9 cellular contexts compared by ENCODE assay signal in genomic region chr11:102110761-102111010, GRCh38. TPM values are rescaled to one million over a fixed set of nuclear protein-coding genes. Genes with fewer than 3 reads are reported as not detected.
DNase-seq lines count a peak whose midpoint lies in the region; ATAC-seq, FAIRE-seq and TF ChIP-seq lines count a peak whose summit lies in the region.
"Had no signal": no experiment of that assay in that cellular context is flagged by ENCODE, and none has a peak within 500 bp of the region (broad histone marks: within the 10 kb centered on the region; RNA-seq: fewer than 3 reads in every experiment).

No MANE protein-coding gene starts in this region.

- H3K4me1 ChIP-seq in endothelial cell of umbilical vein (ENCODE audit: control insufficient read depth, extremely low read depth, insufficient read depth, low read length): peaks cover 11% of the 10 kb centered on the region

- intact Hi-C loops in activated CD8-positive, alpha-beta T cell treated with anti-CD3 and anti-CD28 coated beads for 36 hours (cut with micrococcal nuclease): no loop called here
- intact Hi-C loops in endothelial cell of umbilical vein (cut with micrococcal nuclease): loop anchor here (1.0 to 10.0 kb wide), 6 partner anchors 100 to 684 kb away; partner anchors contain the start of genes CEP126 and MMP1

- no peak for DNase-seq in activated CD8-positive, alpha-beta T cell treated with anti-CD3 and anti-CD28 coated beads for 36 hours
- DNase-seq in activated CD8-positive, alpha-beta T cell treated with anti-CD3 and anti-CD28 coated beads, Interleukin-2, amount 10 ng/mL, durations not matched to agents 7 days and 5 days: no peak
- DNase-seq in endothelial cell of umbilical vein (ENCODE audit: low read depth, low spot score): no peak
- no peak for DNase-seq in omental fat pad (ENCODE audit: low spot score)
- no peak for DNase-seq in NCI-H748 (lab: John Stamatoyannopoulos, UW; ENCODE audit: unreplicated experiment)
- no peak for DNase-seq in NK-92 treated with Interleukin-12 subunit alpha and Interleukin-12 subunit beta, amount 100 ng/mL, for 24 hours (lab: John Stamatoyannopoulos, UW)
- no peak for DNase-seq in superior temporal gyrus (ENCODE audit: extremely low spot score)

- no peaks in the 10 kb centered on the region for H3K36me3 Mint-ChIP-seq in activated CD8-positive, alpha-beta T cell treated with anti-CD3 and anti-CD28 coated beads for 36 hours (ENCODE audit: low read depth)
- H3K36me3 Mint-ChIP-seq in activated CD8-positive, alpha-beta T cell treated with anti-CD3 and anti-CD28 coated beads, Interleukin-2, amount 10 ng/mL, durations not matched to agents 7 days and 5 days (ENCODE audit: low read depth): no peaks in the 10 kb centered on the region

- H3K4me3 ChIP-seq in endothelial cell of umbilical vein (replicated peaks in 1 of 3; ENCODE audit: insufficient read depth in 1 of 3, low read depth in 1 of 3, low read length in 3 of 3): peak overlapping the region; percentile 53 to 99 (median 69)

- H4K20me1 ChIP-seq in endothelial cell of umbilical vein (replicated peaks; ENCODE audit: control insufficient read depth, extremely low read depth, insufficient read depth, low read length): peaks cover 17% of the 10 kb centered on the region

- POLR2A ChIA-PET in activated CD8-positive, alpha-beta T cell treated with anti-CD3 and anti-CD28 coated beads for 36 hours (lab: Charles Lee): no interaction called here
- POLR2A ChIA-PET in activated CD8-positive, alpha-beta T cell treated with anti-CD3 and anti-CD28 coated beads, Interleukin-2, amount 10 ng/mL, durations not matched to agents 7 days and 5 days (lab: Charles Lee): no interaction called here
- POLR2A ChIA-PET in endothelial cell of umbilical vein (lab: Charles Lee): interaction anchor here (0.7 kb wide), 1 partner anchor 776 kb away, joined by 3 read pairs; no protein-coding TSS in a partner anchor

- no peak overlapping the region for H3K27ac Mint-ChIP-seq in activated CD8-positive, alpha-beta T cell treated with anti-CD3 and anti-CD28 coated beads for 36 hours
- no peak overlapping the region for H3K27ac Mint-ChIP-seq in activated CD8-positive, alpha-beta T cell treated with anti-CD3 and anti-CD28 coated beads, Interleukin-2, amount 10 ng/mL, durations not matched to agents 7 days and 5 days
- H3K27ac Mint-ChIP-seq: CD4-positive, alpha-beta T cell had no signal

- TF ChIP-seq POLR2A in endothelial cell of umbilical vein (IDR thresholded peaks at IDR 0.05; ENCODE audit: low read depth, low read length): no peak

- peaks cover 5 to 22% of the 10 kb centered on the region in 2 experiments for H3K27me3 ChIP-seq in endothelial cell of umbilical vein (ENCODE audit: control insufficient read depth in 2 of 2, insufficient read depth in 2 of 2, low read length in 2 of 2)

- H3K79me2 ChIP-seq in endothelial cell of umbilical vein (ENCODE audit: control insufficient read depth, insufficient read depth, low read length): peaks cover 6% of the 10 kb centered on the region

- H3K9me1 ChIP-seq in endothelial cell of umbilical vein (replicated peaks; ENCODE audit: control insufficient read depth, extremely low read depth, insufficient read depth, low read length): no peaks in the 10 kb centered on the region

- H3K36me3 ChIP-seq in endothelial cell of umbilical vein (ENCODE audit: control insufficient read depth in 2 of 2, extremely low read depth in 1 of 2, insufficient read depth in 2 of 2, low read length in 2 of 2): peaks cover 2 to 4% of the 10 kb centered on the region in 2 experiments

- ATAC-seq in activated CD8-positive, alpha-beta T cell treated with anti-CD3 and anti-CD28 coated beads for 36 hours: peak; percentile 42
- ATAC-seq in activated CD8-positive, alpha-beta T cell treated with anti-CD3 and anti-CD28 coated beads, Interleukin-2, amount 10 ng/mL, durations not matched to agents 7 days and 5 days: no peak
- peak; percentile 25 for ATAC-seq in HG03571 (IDR thresholded peaks at IDR 0.05; ENCODE audit: unreplicated experiment)
- peak; percentile 8 for ATAC-seq in omental fat pad (ENCODE audit: low FRiP score)

- no peak for TF ChIP-seq CTCF in activated CD8-positive, alpha-beta T cell treated with anti-CD3 and anti-CD28 coated beads for 36 hours (IDR thresholded peaks at IDR 0.05)
- TF ChIP-seq CTCF in endothelial cell of umbilical vein (IDR thresholded peaks at IDR 0.05; ENCODE audit: extremely low read depth in 1 of 2, insufficient read depth in 1 of 2, low read depth in 1 of 2, low read length in 2 of 2) (no peak), omental fat pad (IDR thresholded peaks at IDR 0.05) (no peak)

- no peak for FAIRE-seq in endothelial cell of umbilical vein (lab: Jason Lieb, UNC)

- CTCF ChIA-PET in activated CD8-positive, alpha-beta T cell treated with anti-CD3 and anti-CD28 coated beads for 36 hours (lab: Charles Lee): interaction anchor here (0.6 kb wide), 1 partner anchor 158 kb away, joined by 3 read pairs; no protein-coding TSS in a partner anchor
- CTCF ChIA-PET in activated CD8-positive, alpha-beta T cell treated with anti-CD3 and anti-CD28 coated beads, Interleukin-2, amount 10 ng/mL, durations not matched to agents 7 days and 5 days (lab: Charles Lee): no interaction called here
- CTCF ChIA-PET in endothelial cell of umbilical vein (lab: Charles Lee): interaction anchor here (0.7 to 1.2 kb wide), 4 partner anchors 61 to 231 kb away, joined by 3 to 5 read pairs (median 4); no protein-coding TSS in a partner anchor

- H2AFZ ChIP-seq in endothelial cell of umbilical vein (ENCODE audit: low read depth, low read length): peak overlapping the region; percentile 66

- no peak overlapping the region for H3K4me3 Mint-ChIP-seq in activated CD8-positive, alpha-beta T cell treated with anti-CD3 and anti-CD28 coated beads for 36 hours
- H3K4me3 Mint-ChIP-seq in activated CD8-positive, alpha-beta T cell treated with anti-CD3 and anti-CD28 coated beads, Interleukin-2, amount 10 ng/mL, durations not matched to agents 7 days and 5 days: no peak overlapping the region

- H3K4me2 ChIP-seq in endothelial cell of umbilical vein (ENCODE audit: insufficient read depth, low read length): peak overlapping the region; percentile 20

- dilution Hi-C loops in endothelial cell of umbilical vein (cut with MboI; ENCODE audit: extremely low pct_ligation_motif_present, low sequenced_read_pairs): no loop called here

- H3K9me3 Mint-ChIP-seq in activated CD8-positive, alpha-beta T cell treated with anti-CD3 and anti-CD28 coated beads for 36 hours: no peaks in the 10 kb centered on the region
- H3K9me3 Mint-ChIP-seq in activated CD8-positive, alpha-beta T cell treated with anti-CD3 and anti-CD28 coated beads, Interleukin-2, amount 10 ng/mL, durations not matched to agents 7 days and 5 days (ENCODE audit: insufficient read depth): no peaks in the 10 kb centered on the region
- H3K9me3 Mint-ChIP-seq: CD4-positive, alpha-beta T cell had no signal

- peaks cover 50% of the 10 kb centered on the region for H3K27me3 Mint-ChIP-seq in activated CD8-positive, alpha-beta T cell treated with anti-CD3 and anti-CD28 coated beads for 36 hours
- H3K27me3 Mint-ChIP-seq in activated CD8-positive, alpha-beta T cell treated with anti-CD3 and anti-CD28 coated beads, Interleukin-2, amount 10 ng/mL, durations not matched to agents 7 days and 5 days (ENCODE audit: low read depth): peaks cover 48% of the 10 kb centered on the region

- H3K9me3 ChIP-seq in endothelial cell of umbilical vein (replicated peaks; ENCODE audit: control insufficient read depth, insufficient read depth, low read length): no peaks in the 10 kb centered on the region

- no TSS peak for BruUV-seq in endothelial cell of umbilical vein (replicated peaks; lab: Mats Ljungman, UMichigan)

- peaks cover 11% of the 10 kb centered on the region for H3K4me1 Mint-ChIP-seq in activated CD8-positive, alpha-beta T cell treated with anti-CD3 and anti-CD28 coated beads for 36 hours (ENCODE audit: low read depth)
- H3K4me1 Mint-ChIP-seq in activated CD8-positive, alpha-beta T cell treated with anti-CD3 and anti-CD28 coated beads, Interleukin-2, amount 10 ng/mL, durations not matched to agents 7 days and 5 days (ENCODE audit: low read depth): peaks cover 16% of the 10 kb centered on the region

- H3K9ac ChIP-seq in endothelial cell of umbilical vein (replicated peaks; ENCODE audit: extremely low read depth, insufficient read depth, low read length): peak overlapping the region; percentile 53

- H3K27ac ChIP-seq in endothelial cell of umbilical vein (ENCODE audit: insufficient read depth, low read depth, low read length): peak overlapping the region; percentile 72

TF ChIP-seq in endothelial cell of umbilical vein, 7 proteins besides CTCF, POLR2A, EP300 and RAD21:
- TF ChIP-seq POLR2AphosphoS5 (IDR thresholded peaks at IDR 0.05; ENCODE audit: insufficient read depth, low read depth, low read length) (peak; percentile 2), MYC (IDR thresholded peaks at IDR 0.05; ENCODE audit: low read depth, low read length) (no peak)

RNA-seq across cellular contexts. Expression of gene YAP1, which starts 0.4 kb away (rescaled TPM):
- not detected for total RNA-seq in activated CD8-positive, alpha-beta T cell treated with anti-CD3 and anti-CD28 coated beads for 36 hours
- total RNA-seq in activated CD8-positive, alpha-beta T cell treated with anti-CD3 and anti-CD28 coated beads, Interleukin-2, amount 10 ng/mL, durations not matched to agents 7 days and 5 days: not detected
- total RNA-seq in endothelial cell of umbilical vein (36.5 and 48.9 TPM in 2 replicates), omental fat pad (100 to 1,000 TPM; 102 to 152 (median 130) TPM)
- polyA plus RNA-seq in endothelial cell of umbilical vein: 32.6 and 34.2 TPM in 2 replicates
- polyA plus RNA-seq in endothelial cell of umbilical vein (2011; cell fraction: cytosol; rRNA removed): 28.6 and 30.4 TPM in 2 replicates
- 28.3 and 37.3 TPM in 2 replicates for polyA plus RNA-seq in endothelial cell of umbilical vein (2011; cell fraction: nucleus; rRNA removed)
- polyA plus RNA-seq in endothelial cell of umbilical vein (2012): 27.5 and 31.0 TPM in 2 replicates
- polyA minus RNA-seq in endothelial cell of umbilical vein: 107 and 113 TPM in 2 replicates
- 94.9 TPM for polyA minus RNA-seq in endothelial cell of umbilical vein (2011; cell fraction: cytosol; rRNA and poly(A)+ RNA removed)
- polyA minus RNA-seq in endothelial cell of umbilical vein (2011; cell fraction: nucleus; rRNA and poly(A)+ RNA removed): 62.5 and 65.3 TPM in 2 replicates

Comparison
In these comparisons a context has a peak if more than half of its experiments do, and no peak if none do; other contexts are left out.
1. RNA of gene YAP1, which starts 0.4 kb away (total RNA-seq): 102 to 152 TPM in omental fat pad and 36.5 to 48.9 TPM in endothelial cell of umbilical vein; not detected in activated CD8-positive, alpha-beta T cell treated with anti-CD3 and anti-CD28 coated beads for 36 hours and not detected in activated CD8-positive, alpha-beta T cell treated with anti-CD3 and anti-CD28 coated beads, Interleukin-2, amount 10 ng/mL, durations not matched to agents 7 days and 5 days; every median in the first group is over 10 times any median in the second.